Comparison of ENCODE assay signal across 1 cellular context in genomic region chr5:66881475-66882161, GRCh38.
TF ChIP-seq lines count a peak whose summit lies in the region.

No MANE protein-coding gene starts in this region.

TF ChIP-seq in SK-N-SH, 30 proteins besides CTCF, POLR2A, EP300 and RAD21 (continued from another document):
- TF ChIP-seq ZBTB33 (IDR thresholded peaks at IDR 0.05; ENCODE audit: borderline replicate concordance, low read depth) (no peak), SMC3 (IDR thresholded peaks at IDR 0.05; ENCODE audit: low read depth, low read length) (no peak), FOSL2 (IDR thresholded peaks at IDR 0.05; ENCODE audit: borderline replicate concordance, low read depth) (no peak), TCF12 (IDR thresholded peaks at IDR 0.05) (no peak), SIN3A (IDR thresholded peaks at IDR 0.05; ENCODE audit: borderline replicate concordance, low read depth, low read length) (no peak), REST (IDR thresholded peaks at IDR 0.05; ENCODE audit: low read depth, low read length) (no peak), TAF1 (IDR thresholded peaks at IDR 0.05; ENCODE audit: borderline replicate concordance, low read depth, low read length) (no peak), GATA2 (CRISPR knock-in tag; IDR thresholded peaks at IDR 0.05) (no peak), IRF3 (IDR thresholded peaks at IDR 0.05; ENCODE audit: low read depth, low read length) (no peak)
